22 cellular contexts compared by ENCODE assay signal in the genomic region with DNA sequence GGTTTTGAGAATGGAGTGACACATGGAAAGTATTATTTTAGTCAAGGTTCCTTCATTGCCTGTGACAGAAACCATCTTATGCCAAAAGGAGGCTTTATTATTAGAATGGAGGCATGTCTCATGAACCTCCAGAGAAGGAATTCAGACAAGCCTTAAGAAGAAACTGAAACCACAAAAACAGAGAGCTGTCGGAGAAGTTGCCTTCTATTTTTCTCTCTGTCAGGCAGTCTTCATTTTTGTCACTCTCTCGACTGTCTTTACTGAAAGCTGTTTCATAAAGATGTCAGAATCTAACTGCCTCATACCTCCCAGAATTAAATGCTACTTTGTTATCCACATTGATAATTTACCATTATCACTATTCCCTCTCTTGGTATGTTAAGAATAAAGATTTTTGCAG.
A peak's percentile ranks its signal among the peaks of the same experiment; 100 is the strongest.
DNase-seq lines count a peak whose midpoint lies in the region; TF ChIP-seq lines count a peak whose summit lies in the region.
"Had no signal": no experiment of that assay in that cellular context is flagged by ENCODE, and none has a peak within 500 bp of the region (broad histone marks: within the 10 kb centered on the region; RNA-seq: fewer than 3 reads in every experiment).

No MANE protein-coding gene starts in this region.

- H2AFZ ChIP-seq in ACC112 (ENCODE audit: low read length, unreplicated experiment) (peak overlapping the region; percentile 54), GM23248 (peak overlapping the region; percentile 77), OCI-LY3 (ENCODE audit: low read depth, low read length) (0 out of 2 replicates have a peak overlapping the region, but pooled peaks have one; percentile 39), neural cell (ENCODE audit: low read depth, low read length) (no peak overlapping the region)

- H3K4me1 ChIP-seq in ACC112 (ENCODE audit: control insufficient read depth, insufficient read depth, low read length, unreplicated experiment) (no peaks in the 10 kb centered on the region), GM23248 (ENCODE audit: insufficient read depth) (no peaks in the 10 kb centered on the region), OCI-LY3 (ENCODE audit: low read length) (peaks cover 21% of the 10 kb centered on the region)

- no peak for TF ChIP-seq RAD21 in neural cell (conservative IDR thresholded peaks at IDR 0.05)

- H3K36me3 ChIP-seq in ACC112 (ENCODE audit: insufficient read depth, low read length) (no peaks in the 10 kb centered on the region), GM23248 (ENCODE audit: low read depth) (no peaks in the 10 kb centered on the region), OCI-LY3 (replicated peaks; ENCODE audit: low read depth, low read length) (no peaks in the 10 kb centered on the region), neural cell (ENCODE audit: insufficient read depth, low read length) (no peaks in the 10 kb centered on the region)

- H3K27ac ChIP-seq in ACC112 (ENCODE audit: low read depth, low read length) (no peak overlapping the region), GM23248 (no peak overlapping the region), OCI-LY3 (ENCODE audit: low read length) (peak overlapping the region; percentile 23; the same call in 1 of the 2 replicates), neural cell (ENCODE audit: low read length) (peak overlapping the region; percentile 3)
- H3K27ac ChIP-seq: 22Rv1 had no signal

- no peaks in the 10 kb centered on the region for H3K9me3 ChIP-seq in GM23248 (ENCODE audit: low read depth)
- H3K9me3 ChIP-seq in OCI-LY3 (ENCODE audit: insufficient read depth, low read length): no peaks in the 10 kb centered on the region
- H3K9me3 ChIP-seq in neural cell (ENCODE audit: low read length): no peaks in the 10 kb centered on the region

- peak overlapping the region; percentile 38 for H3K4me3 ChIP-seq in ACC112 (ENCODE audit: low read depth, low read length)
- peak overlapping the region; percentile 39 for H3K4me3 ChIP-seq in GM23248
- peak overlapping the region; percentile 42; the same call in 1 of the 2 replicates for H3K4me3 ChIP-seq in OCI-LY3 (ENCODE audit: low read length)
- no peak overlapping the region for H3K4me3 ChIP-seq in neural cell (ENCODE audit: low read length)

- no peaks in the 10 kb centered on the region for H4K20me1 ChIP-seq in GM23248 (ENCODE audit: insufficient read depth)
- no peaks in the 10 kb centered on the region for H4K20me1 ChIP-seq in OCI-LY3 (ENCODE audit: insufficient read depth, low read length)
- no peaks in the 10 kb centered on the region for H4K20me1 ChIP-seq in neural cell (ENCODE audit: insufficient read depth)

- H3K27me3 ChIP-seq in ACC112 (ENCODE audit: insufficient read depth, low read length) (no peaks in the 10 kb centered on the region), GM23248 (replicated peaks; ENCODE audit: insufficient read depth) (no peaks in the 10 kb centered on the region), OCI-LY3 (ENCODE audit: low read depth, low read length) (no peaks in the 10 kb centered on the region), neural cell (ENCODE audit: insufficient read depth, low read depth, low read length) (no peaks in the 10 kb centered on the region)

- H3K4me2 ChIP-seq in GM23248 (ENCODE audit: unreplicated experiment) (peak overlapping the region; percentile 54), OCI-LY3 (ENCODE audit: low read length) (peak overlapping the region; percentile 46), neural cell (ENCODE audit: low read length) (no peak overlapping the region)

- H3K9ac ChIP-seq in GM23248: no peak overlapping the region
- H3K9ac ChIP-seq in OCI-LY3 (ENCODE audit: low read length): peak overlapping the region; percentile 26; the same call in 1 of the 2 replicates
- no peak overlapping the region for H3K9ac ChIP-seq in neural cell (ENCODE audit: low read length)

- no peaks in the 10 kb centered on the region for H3K79me2 ChIP-seq in ACC112 (ENCODE audit: control insufficient read depth, insufficient read depth, low read length, unreplicated experiment)
- H3K79me2 ChIP-seq in GM23248 (ENCODE audit: insufficient read depth): no peaks in the 10 kb centered on the region
- no peaks in the 10 kb centered on the region for H3K79me2 ChIP-seq in OCI-LY3 (ENCODE audit: low read length)
- H3K79me2 ChIP-seq in neural cell (replicated peaks; ENCODE audit: insufficient read depth, low read length): no peaks in the 10 kb centered on the region

- H3K9me2 ChIP-seq in GM23248 (ENCODE audit: insufficient read depth) (no peaks in the 10 kb centered on the region), neural cell (ENCODE audit: insufficient read depth, low read length) (no peaks in the 10 kb centered on the region)

- TF ChIP-seq EP300 in neural cell (conservative IDR thresholded peaks at IDR 0.05; ENCODE audit: poor library complexity, severe bottlenecking): peak; percentile 72

- in situ Hi-C loops in GM23248 (cut with MboI) (no loop called here), ACHN (cut with HindIII; ENCODE audit: low pct_ligation_motif_present, low pct_unique_long_range_greater_than_20kb, low sequenced_read_pairs) (no loop called here)

- H3F3A ChIP-seq in GM23248 (ENCODE audit: insufficient read depth): no peaks in the 10 kb centered on the region
- H3F3A ChIP-seq in neural cell (ENCODE audit: insufficient read depth, low read length, poor library complexity, severe bottlenecking): no peaks in the 10 kb centered on the region

- TF ChIP-seq CTCF in OCI-LY3 (IDR thresholded peaks at IDR 0.05; ENCODE audit: low read depth, low read length): no peak
- TF ChIP-seq CTCF in neural cell (IDR thresholded peaks at IDR 0.05; ENCODE audit: poor library complexity, severe bottlenecking): no peak

- 4 to 6% methylated on average over 2 of the region's 2 CpGs for WGBS in GM23248 (ENCODE audit: low coverage in 1 of 2, low lambda C conversion rate in 2 of 2, missing lambda C conversion rate in 2 of 2), 2 experiments

- DNase-seq in GM23248 (peak; percentile 3), NCI-H2029 (lab: John Stamatoyannopoulos, UW) (no peak), ACHN (no peak), AG20443 (ENCODE audit: low spot score) (no peak), iPS-NIHi7 (ENCODE audit: extremely low spot score) (no peak)
- DNase-seq: Calu3; CD4-positive, alpha-beta memory T cell; GF-D8; IMR-90; Karpas-422; NCI-H1092; NCI-H1436 treated with DMSO at 0.1 percent for 48 hours; NCI-H2029 treated with DMSO at 0.1 percent for 48 hours; NCI-H2171; NCI-H446; NCI-H69; Right ventricle myocardium superior; SW 1271 had no signal

TF ChIP-seq in neural cell, 6 proteins besides CTCF, POLR2A, EP300 and RAD21:
- TF ChIP-seq MXI1 (conservative IDR thresholded peaks at IDR 0.05; ENCODE audit: poor library complexity, severe bottlenecking): no peak
- TF ChIP-seq POLR2AphosphoS5 (IDR thresholded peaks at IDR 0.05): peak; percentile 16

Comparison
In these comparisons a context has a peak if more than half of its experiments do, and no peak if none do; other contexts are left out.
1. H3K27ac ChIP-seq: peak in OCI-LY3 (single experiment) and neural cell (single experiment); none in ACC112 (single experiment) and GM23248 (single experiment).